8 cellular contexts compared by ENCODE assay signal in genomic region chr13:111115841-111116500, GRCh38. TPM values are rescaled to one million over a fixed set of nuclear protein-coding genes. Genes with fewer than 3 reads are reported as not detected.
DNase-seq lines count a peak whose midpoint lies in the region; ATAC-seq and TF ChIP-seq lines count a peak whose summit lies in the region.

No MANE protein-coding gene starts in this region.

- no peak for TF ChIP-seq CTCF in OCI-LY3 (IDR thresholded peaks at IDR 0.05; ENCODE audit: low read depth, low read length)
- no peak for TF ChIP-seq CTCF in esophagus squamous epithelium (IDR thresholded peaks at IDR 0.05)
- TF ChIP-seq CTCF in natural killer cell (IDR thresholded peaks at IDR 0.05): no peak
- no peak for TF ChIP-seq CTCF in PC-9 (conservative IDR thresholded peaks at IDR 0.05)

- peak in 1 of 4 donors; percentile 10 for TF ChIP-seq POLR2A in esophagus squamous epithelium (IDR thresholded peaks at IDR 0.05)

- ATAC-seq in natural killer cell: no peak
- no peak for ATAC-seq in HG03442 (IDR thresholded peaks at IDR 0.05; ENCODE audit: unreplicated experiment)
- ATAC-seq in GM18502 (IDR thresholded peaks at IDR 0.05; ENCODE audit: poor library complexity, unreplicated experiment): no peak
- ATAC-seq in HG03097 (IDR thresholded peaks at IDR 0.05; ENCODE audit: low FRiP score, unreplicated experiment): no peak

- H3K9me3 ChIP-seq in OCI-LY3 (ENCODE audit: insufficient read depth, low read length): no peaks in the 10 kb centered on the region
- no peaks in the 10 kb centered on the region for H3K9me3 ChIP-seq in esophagus squamous epithelium
- no peaks in the 10 kb centered on the region for H3K9me3 ChIP-seq in PC-9 (ENCODE audit: insufficient read depth, low read depth)

- H3K27ac Mint-ChIP-seq in natural killer cell: no peak overlapping the region

- H3F3A ChIP-seq in PC-9 (ENCODE audit: insufficient read depth, low read depth): no peaks in the 10 kb centered on the region

- DNase-seq in ELR (ENCODE audit: low read depth) (peak; percentile 56), esophagus squamous epithelium (lab: John Stamatoyannopoulos, UW) (no peak), natural killer cell (no peak), PC-9 (no peak)

- H4K20me1 ChIP-seq in OCI-LY3 (ENCODE audit: insufficient read depth, low read length) (no peaks in the 10 kb centered on the region), PC-9 (ENCODE audit: insufficient read depth) (no peaks in the 10 kb centered on the region)

- CTCF ChIA-PET in PC-9 (lab: Charles Lee): no interaction called here

- H3K36me3 ChIP-seq in OCI-LY3 (replicated peaks; ENCODE audit: low read depth, low read length): no peaks in the 10 kb centered on the region
- no peaks in the 10 kb centered on the region for H3K36me3 ChIP-seq in esophagus squamous epithelium
- no peaks in the 10 kb centered on the region for H3K36me3 ChIP-seq in PC-9 (ENCODE audit: low read depth)

- no TSS peak for BruUV-seq in PC-9 (replicated peaks; lab: Mats Ljungman, UMichigan)

- H3K4me1 Mint-ChIP-seq in natural killer cell: peaks cover 5 to 13% of the 10 kb centered on the region in 2 donors

- 0 to 2% methylated on average over 17 to 20 of the region's 53 CpGs for WGBS in esophagus squamous epithelium, 2 donors

- H2AFZ ChIP-seq in OCI-LY3 (ENCODE audit: low read depth, low read length) (no peak overlapping the region), PC-9 (no peak overlapping the region)

- H3K9me3 Mint-ChIP-seq in natural killer cell: no peaks in the 10 kb centered on the region

- peak overlapping the region; percentile 41 for H3K4me3 ChIP-seq in OCI-LY3 (ENCODE audit: low read length)
- H3K4me3 ChIP-seq in esophagus squamous epithelium: peak overlapping the region; percentile 37 to 69 (median 58)
- no peak overlapping the region for H3K4me3 ChIP-seq in PC-9

- no peaks in the 10 kb centered on the region for H3K9me2 ChIP-seq in PC-9 (ENCODE audit: insufficient read depth)

- H3K27me3 ChIP-seq in OCI-LY3 (ENCODE audit: low read depth, low read length) (peaks cover 38% of the 10 kb centered on the region), esophagus squamous epithelium (peaks cover 0 to 89% (median 4%) of the 10 kb centered on the region in 4 donors), PC-9 (ENCODE audit: insufficient read depth, low read depth) (peaks cover 83% of the 10 kb centered on the region)

- no peak overlapping the region for H3K9ac ChIP-seq in OCI-LY3 (ENCODE audit: low read length)

- H3K4me1 ChIP-seq in OCI-LY3 (ENCODE audit: low read length) (no peaks in the 10 kb centered on the region), esophagus squamous epithelium (peaks cover 3 to 40% (median 6%) of the 10 kb centered on the region in 3 donors), PC-9 (replicated peaks; ENCODE audit: insufficient read depth) (no peaks in the 10 kb centered on the region)

- peak overlapping the region; percentile 80 for H3K4me3 Mint-ChIP-seq in natural killer cell

- intact Hi-C loops in esophagus squamous epithelium (cut with DNase I): no loop called here
- intact Hi-C loops in natural killer cell (cut with micrococcal nuclease): no loop called here
- intact Hi-C loops in PC-9 (cut with micrococcal nuclease; ENCODE audit: unreplicated experiment): no loop called here

- H3K79me2 ChIP-seq in OCI-LY3 (ENCODE audit: low read length) (no peaks in the 10 kb centered on the region), PC-9 (ENCODE audit: low read depth) (no peaks in the 10 kb centered on the region)

- H3K27ac ChIP-seq in OCI-LY3 (ENCODE audit: low read length) (no peak overlapping the region), esophagus squamous epithelium (peak overlapping the region; percentile 40 to 90 (median 81)), PC-9 (no peak overlapping the region)

- no peaks in the 10 kb centered on the region for H3K36me3 Mint-ChIP-seq in natural killer cell

- POLR2A ChIA-PET in PC-9 (lab: Charles Lee; ENCODE audit: unreplicated experiment): no interaction called here

- peaks cover 63 to 91% of the 10 kb centered on the region in 2 donors for H3K27me3 Mint-ChIP-seq in natural killer cell (ENCODE audit: low read depth in 2 of 2)

- H3K4me2 ChIP-seq in OCI-LY3 (ENCODE audit: low read length): peak overlapping the region; percentile 11
- H3K4me2 ChIP-seq in PC-9: no peak overlapping the region

RNA-seq across cellular contexts. Expression of gene ARHGEF7, which starts 0.9 kb away (rescaled TPM):
- 10 to 100 TPM; 11.5 to 57.2 (median 36.5) TPM for total RNA-seq in esophagus squamous epithelium
- 100 to 1,000 TPM in 2 of 3 donors, 10 to 100 TPM in 1; 99.9 to 135 (median 105) TPM for total RNA-seq in natural killer cell
- 37.0 and 38.5 TPM in 2 replicates for total RNA-seq in PC-9 (2021)

Comparison
In these comparisons a context has a peak if more than half of its experiments do, and no peak if none do; other contexts are left out.
1. H3K27ac ChIP-seq: peak in esophagus squamous epithelium (4 of 4); none in OCI-LY3 (single experiment) and PC-9 (single experiment).